ENCODE assay signal across 1 cellular context in the genomic region with DNA sequence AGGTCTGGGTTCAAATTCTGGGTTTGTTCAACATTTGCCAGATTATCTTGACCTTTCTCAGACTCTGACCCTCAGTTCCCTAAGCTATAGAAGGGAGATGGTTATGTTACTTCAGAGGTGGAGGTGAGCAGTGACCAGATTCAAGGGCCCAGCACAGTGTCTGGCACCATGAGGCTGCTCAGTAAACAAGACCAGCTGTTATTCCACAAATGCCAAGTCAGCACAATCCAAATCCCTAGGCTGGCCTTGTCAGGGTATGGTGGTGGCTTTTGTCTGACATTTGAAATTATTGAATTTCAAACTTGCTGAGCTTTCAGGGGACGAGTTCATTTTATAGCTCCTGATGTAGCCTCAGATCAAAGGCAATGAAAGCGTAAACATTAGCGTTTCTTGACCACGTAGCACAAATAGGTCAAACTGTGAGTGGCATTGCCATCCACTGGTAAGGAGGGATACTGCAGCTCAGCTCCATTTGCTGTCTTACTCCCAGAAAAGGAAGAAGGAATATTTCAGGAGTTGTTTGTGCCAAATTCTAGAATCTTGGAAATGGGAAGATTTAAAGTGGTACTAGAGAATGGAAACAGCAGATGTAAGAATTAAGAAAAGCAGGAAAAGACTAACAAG.
TF ChIP-seq lines count a peak whose summit lies in the region.

No MANE protein-coding gene starts in this region.

TF ChIP-seq in GM23338, 12 proteins besides CTCF, POLR2A, EP300 and RAD21 (continued from another document):
- TF ChIP-seq ETS1 (IDR thresholded peaks at IDR 0.05) = no peak
